8 cellular contexts compared by ENCODE assay signal in the genomic region with DNA sequence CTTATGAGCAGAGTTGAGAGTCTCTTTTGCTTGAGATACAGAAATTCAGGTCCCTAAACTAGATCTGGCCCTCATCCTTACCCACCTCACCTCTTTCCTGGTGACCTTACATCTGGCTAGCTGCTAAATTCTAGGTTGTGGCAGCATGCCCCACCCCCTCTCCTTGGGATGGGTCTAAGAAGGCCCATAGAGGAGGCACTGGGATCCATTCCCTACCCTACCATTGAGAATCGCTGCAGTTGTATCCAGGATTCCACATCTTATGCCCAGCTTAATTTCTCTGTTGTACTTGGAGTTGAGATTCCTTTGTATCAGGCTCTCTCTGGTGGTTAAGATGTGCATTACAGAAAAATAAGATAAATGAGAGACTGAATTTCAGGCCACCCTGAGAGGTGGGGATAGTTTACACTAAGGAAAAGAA. TPM values are rescaled to one million over a fixed set of nuclear protein-coding genes. Genes with fewer than 3 reads are reported as not detected.
A peak's percentile ranks its signal among the peaks of the same experiment; 100 is the strongest.
DNase-seq lines count a peak whose midpoint lies in the region; ATAC-seq, FAIRE-seq and TF ChIP-seq lines count a peak whose summit lies in the region.

No MANE protein-coding gene starts in this region.

- H3K27me3 ChIP-seq in CD4-positive, CD25-positive, alpha-beta regulatory T cell (ENCODE audit: control insufficient read depth, insufficient read depth, low read length), result no peaks in the 10 kb centered on the region
- H3K27me3 ChIP-seq in testis, result no peaks in the 10 kb centered on the region

- no peak overlapping the region for H3K4me3 Mint-ChIP-seq in CD4-positive, CD25-positive, alpha-beta regulatory T cell
- H3K4me3 Mint-ChIP-seq in stimulated activated memory B cell treated with anti-CD40 and anti-IgM and Interleukin-4, amounts not matched to agents 10 μg/mL and 1 μg/mL and 100 μg/mL, for 72 hours, result no peak overlapping the region

- H3K36me3 Mint-ChIP-seq in CD4-positive, CD25-positive, alpha-beta regulatory T cell, result peaks cover 7% of the 10 kb centered on the region
- H3K36me3 Mint-ChIP-seq in stimulated activated memory B cell treated with anti-CD40 and anti-IgM and Interleukin-4, amounts not matched to agents 10 μg/mL and 1 μg/mL and 100 μg/mL, for 72 hours, result peaks cover 24% of the 10 kb centered on the region

- intact Hi-C loops in testis (cut with DNase I; ENCODE audit: low total_unique reads), result no loop called here

- no peaks in the 10 kb centered on the region for H3K27me3 Mint-ChIP-seq in CD4-positive, CD25-positive, alpha-beta regulatory T cell
- no peaks in the 10 kb centered on the region for H3K27me3 Mint-ChIP-seq in stimulated activated memory B cell treated with anti-CD40 and anti-IgM and Interleukin-4, amounts not matched to agents 10 μg/mL and 1 μg/mL and 100 μg/mL, for 72 hours

- peak; percentile 11 for FAIRE-seq in H54 (lab: Jason Lieb, UNC)

- no peaks in the 10 kb centered on the region for H3K9me3 Mint-ChIP-seq in CD4-positive, CD25-positive, alpha-beta regulatory T cell
- no peaks in the 10 kb centered on the region for H3K9me3 Mint-ChIP-seq in stimulated activated memory B cell treated with anti-CD40 and anti-IgM and Interleukin-4, amounts not matched to agents 10 μg/mL and 1 μg/mL and 100 μg/mL, for 72 hours

- H3K9me3 ChIP-seq in CD4-positive, CD25-positive, alpha-beta regulatory T cell (ENCODE audit: control insufficient read depth in 2 of 2, low read length in 2 of 2), result no peaks in the 10 kb centered on the region
- H3K9me3 ChIP-seq in testis, result no peaks in the 10 kb centered on the region

- ATAC-seq in CD4-positive, CD25-positive, alpha-beta regulatory T cell (ENCODE audit: low read depth in 2 of 2), result peak; percentile 49 to 55
- no peak for ATAC-seq in stimulated activated memory B cell treated with anti-CD40 and anti-IgM and Interleukin-4, amounts not matched to agents 10 μg/mL and 1 μg/mL and 100 μg/mL, for 72 hours

- peak in 2 of 3 donors; percentile 42 to 53 for DNase-seq in CD4-positive, CD25-positive, alpha-beta regulatory T cell
- no peak for DNase-seq in H54 (ENCODE audit: insufficient read length, low spot score)
- peak; percentile 61 for DNase-seq in NCI-H82 treated with DMSO at 0.1 percent for 48 hours (lab: John Stamatoyannopoulos, UW; ENCODE audit: unreplicated experiment)
- peak; percentile 11 to 74 for DNase-seq in T47D (ENCODE audit: low read depth in 1 of 2, low spot score in 1 of 2)
- peak; percentile 73 for DNase-seq in kidney glomerular epithelial cell (lab: John Stamatoyannopoulos, UW)
- no peak for DNase-seq in testis
- no peak for DNase-seq in activated CD4-positive, CD25-positive, alpha-beta regulatory T cell treated with anti-CD3 and anti-CD28 coated beads, Interleukin-2, amount 50 U/mL, for 72 hours

- H3K4me1 ChIP-seq in CD4-positive, CD25-positive, alpha-beta regulatory T cell (ENCODE audit: control insufficient read depth, insufficient read depth, low read length, poor library complexity, severe bottlenecking), result peaks cover 11% of the 10 kb centered on the region
- peaks cover 8% of the 10 kb centered on the region for H3K4me1 ChIP-seq in testis

- H3K27ac ChIP-seq in CD4-positive, CD25-positive, alpha-beta regulatory T cell (ENCODE audit: insufficient read depth, low read length, poor library complexity, severe bottlenecking), result no peak overlapping the region
- H3K27ac ChIP-seq in testis, result no peak overlapping the region

- peaks cover 7 to 17% (median 12%) of the 10 kb centered on the region in 4 donors for H3K4me1 Mint-ChIP-seq in CD4-positive, CD25-positive, alpha-beta regulatory T cell
- H3K4me1 Mint-ChIP-seq in stimulated activated memory B cell treated with anti-CD40 and anti-IgM and Interleukin-4, amounts not matched to agents 10 μg/mL and 1 μg/mL and 100 μg/mL, for 72 hours, result peaks cover 11% of the 10 kb centered on the region

- TF ChIP-seq POLR2A in H54 (IDR thresholded peaks at IDR 0.05; ENCODE audit: low read depth, low read length) (no peak), testis (IDR thresholded peaks at IDR 0.05) (no peak)

- peaks cover 35% of the 10 kb centered on the region for H3K36me3 ChIP-seq in CD4-positive, CD25-positive, alpha-beta regulatory T cell (ENCODE audit: control insufficient read depth, insufficient read depth, low read length)
- no peaks in the 10 kb centered on the region for H3K36me3 ChIP-seq in testis (ENCODE audit: low read depth, missing control alignments)

- 21 to 45% methylated on average over 1 of the region's 1 CpG for WGBS in testis, 2 donors

- peak overlapping the region in 1 of 3 donors; percentile 71 for H3K27ac Mint-ChIP-seq in CD4-positive, CD25-positive, alpha-beta regulatory T cell
- no peak overlapping the region for H3K27ac Mint-ChIP-seq in stimulated activated memory B cell treated with anti-CD40 and anti-IgM and Interleukin-4, amounts not matched to agents 10 μg/mL and 1 μg/mL and 100 μg/mL, for 72 hours

- peak; percentile 61 to 81 (median 79) for TF ChIP-seq CTCF in testis (IDR thresholded peaks at IDR 0.05)

- no peak overlapping the region for H3K4me3 ChIP-seq in CD4-positive, CD25-positive, alpha-beta regulatory T cell (ENCODE audit: low read depth, low read length)
- no peak overlapping the region for H3K4me3 ChIP-seq in testis

- in situ Hi-C loops in T47D (cut with HindIII; ENCODE audit: low pct_unique_long_range_greater_than_20kb, low sequenced_read_pairs), result no loop called here

RNA-seq across cellular contexts. Expression of gene TMEM39B, which starts 9.5 kb away (rescaled TPM):
- total RNA-seq in CD4-positive, CD25-positive, alpha-beta regulatory T cell, result 13.1 TPM
- 1 to 10 TPM; 2.3 to 3.6 (median 2.6) TPM for polyA plus RNA-seq in CD4-positive, CD25-positive, alpha-beta regulatory T cell
- total RNA-seq in testis, result 10 to 100 TPM; 15.7 to 16.9 TPM
- polyA plus RNA-seq in testis (ENCODE audit: insufficient read depth, low read depth, low replicate concordance), result 24.0 TPM

RNA-seq across cellular contexts. Expression of gene KPNA6, which starts 44.6 kb away (rescaled TPM):
- 56.1 TPM for total RNA-seq in CD4-positive, CD25-positive, alpha-beta regulatory T cell
- polyA plus RNA-seq in CD4-positive, CD25-positive, alpha-beta regulatory T cell, result 10 to 100 TPM; 22.7 to 29.3 (median 26.4) TPM
- 10 to 100 TPM; 56.5 to 64.6 TPM for total RNA-seq in testis
- polyA plus RNA-seq in testis (ENCODE audit: insufficient read depth, low read depth, low replicate concordance), result 107 TPM

RNA-seq across cellular contexts. Expression of gene KHDRBS1, which starts 49.6 kb away (rescaled TPM):
- 100 TPM for total RNA-seq in CD4-positive, CD25-positive, alpha-beta regulatory T cell
- 100 to 1,000 TPM in 1 of 4 donors, 10 to 100 TPM in 3; 97.1 to 117 (median 99.4) TPM for polyA plus RNA-seq in CD4-positive, CD25-positive, alpha-beta regulatory T cell
- total RNA-seq in testis, result 10 to 100 TPM; 90.4 to 95.0 TPM
- 133 TPM for polyA plus RNA-seq in testis (ENCODE audit: insufficient read depth, low read depth, low replicate concordance)

Comparison
In these comparisons a context has a peak if more than half of its experiments do, and no peak if none do; other contexts are left out.
1. DNase-seq: peak in CD4-positive, CD25-positive, alpha-beta regulatory T cell (2 of 3), NCI-H82 treated with DMSO at 0.1 percent for 48 hours (single experiment), T47D (2 of 2) and kidney glomerular epithelial cell (single experiment); none in H54 (single experiment), testis (single experiment) and activated CD4-positive, CD25-positive, alpha-beta regulatory T cell treated with anti-CD3 and anti-CD28 coated beads, Interleukin-2, amount 50 U/mL, for 72 hours (single experiment).